ENCODE assay signal across 22 cellular contexts in genomic region chr16:50796829-50797228, GRCh38. TPM values are rescaled to one million over a fixed set of nuclear protein-coding genes. Genes with fewer than 3 reads are reported as not detected.
DNase-seq lines count a peak whose midpoint lies in the region; ATAC-seq, FAIRE-seq and TF ChIP-seq lines count a peak whose summit lies in the region.
"Had no signal": no experiment of that assay in that cellular context is flagged by ENCODE, and none has a peak within 500 bp of the region (broad histone marks: within the 10 kb centered on the region; RNA-seq: fewer than 3 reads in every experiment).

No MANE protein-coding gene starts in this region.

- BruUV-seq in IMR-90 (replicated peaks; lab: Mats Ljungman, UMichigan) = no TSS peak

- H3K27ac ChIP-seq in A549 (no peak overlapping the region), IMR-90 (ENCODE audit: insufficient read depth, low read length) (no peak overlapping the region)
- H3K27ac ChIP-seq: SJCRH30 had no signal

- peaks cover 12% of the 10 kb centered on the region for H3K36me3 ChIP-seq in IMR-90 (ENCODE audit: control insufficient read depth, insufficient read depth, low read length)
- H3K36me3 ChIP-seq: HAP-1, SJCRH30 had no signal

- H4K20me1 ChIP-seq in IMR-90 (ENCODE audit: insufficient read depth, low read length) = no peaks in the 10 kb centered on the region

- H3K27ac Mint-ChIP-seq in activated CD4-positive, alpha-beta T cell treated with anti-CD3 and anti-CD28 coated beads for 36 hours = peak overlapping the region; percentile 23
- peak overlapping the region; percentile 0 to 62 for H3K27ac Mint-ChIP-seq in effector memory CD8-positive, alpha-beta T cell
- H3K27ac Mint-ChIP-seq: B cell, GM23338 had no signal

- H2AFZ ChIP-seq in IMR-90 (replicated peaks; ENCODE audit: low read length, poor library complexity) = no peak overlapping the region
- H2AFZ ChIP-seq: GM23338 had no signal

- in situ Hi-C loops in IMR-90 (cut with MboI; ENCODE audit: low sequenced_read_pairs) = loop anchor here (25.0 kb wide), 1 partner anchor 585 kb away; no protein-coding TSS in a partner anchor

- H3K4me2 ChIP-seq in A549 (no peak overlapping the region), IMR-90 (ENCODE audit: low read depth, low read length) (no peak overlapping the region)
- H3K4me2 ChIP-seq: GM23338 had no signal

- H2AK5ac ChIP-seq in IMR-90 (ENCODE audit: low read depth, low read length) = no peak overlapping the region

- H3K18ac ChIP-seq in IMR-90 (ENCODE audit: low read depth, low read length) = no peak overlapping the region

- TF ChIP-seq RAD21 in A549 (conservative IDR thresholded peaks at IDR 0.05 in 1 of 2, IDR thresholded peaks at IDR 0.05 in 1 of 2) = no peak
- no peak for TF ChIP-seq RAD21 in IMR-90 (IDR thresholded peaks at IDR 0.05; ENCODE audit: low read length)

- DNase-seq in activated CD4-positive, alpha-beta T cell treated with anti-CD3 and anti-CD28 coated beads for 36 hours = no peak
- DNase-seq in activated CD4-positive, alpha-beta T cell treated with anti-CD3 and anti-CD28 coated beads for 4 hours = no peak
- no peak for DNase-seq in A549 (ENCODE audit: low read depth in 1 of 2, low spot score in 1 of 2)
- no peak for DNase-seq in IMR-90
- no peak for DNase-seq in effector memory CD8-positive, alpha-beta T cell
- no peak for DNase-seq in 8988T
- no peak for DNase-seq in NCI-H345 (lab: John Stamatoyannopoulos, UW)
- DNase-seq in GF-D8 (lab: John Stamatoyannopoulos, UW) = no peak
- DNase-seq: Calu3, DMS153, KG1, NCI-H1092, NCI-H2081, NCI-H2171, NCI-H524 treated with DMSO at 0.1 percent for 48 hours, SJCRH30 had no signal

- H3K79me1 ChIP-seq in IMR-90 (ENCODE audit: low read depth in 1 of 2, low read length in 2 of 2) = no peaks in the 10 kb centered on the region

- H3K56ac ChIP-seq in IMR-90 (ENCODE audit: extremely low read depth, insufficient read depth, low read length) = no peak overlapping the region

- no peaks in the 10 kb centered on the region for H3K9me3 Mint-ChIP-seq in activated CD4-positive, alpha-beta T cell treated with anti-CD3 and anti-CD28 coated beads for 36 hours (ENCODE audit: low read depth)
- no peaks in the 10 kb centered on the region for H3K9me3 Mint-ChIP-seq in effector memory CD8-positive, alpha-beta T cell
- H3K9me3 Mint-ChIP-seq: GM23338 had no signal

- CTCF ChIA-PET in activated CD4-positive, alpha-beta T cell treated with anti-CD3 and anti-CD28 coated beads for 36 hours (lab: Charles Lee) = interaction anchor here (0.8 to 2.7 kb wide), 5 partner anchors 9 to 116 kb away, joined by 3 to 31 read pairs (median 4); partner anchors contain the start of gene SNX20
- CTCF ChIA-PET in A549 (lab: Yijun Ruan, JAX) (interaction anchor here (4.3 kb wide), 1 partner anchor 9 kb away, joined by 41 read pairs; no protein-coding TSS in a partner anchor), IMR-90 (lab: Yijun Ruan, JAX) (interaction anchor here (1.3 to 5.0 kb wide), 2 partner anchors 10 kb away, joined by 5 to 29 read pairs; no protein-coding TSS in a partner anchor)

- H3K27me3 ChIP-seq in IMR-90 (ENCODE audit: control insufficient read depth, insufficient read depth, low read length) = no peaks in the 10 kb centered on the region
- H3K27me3 ChIP-seq: SJCRH30 had no signal

- no peak overlapping the region for H2BK20ac ChIP-seq in IMR-90 (ENCODE audit: low read depth, low read length)

- H3K9ac ChIP-seq in IMR-90 (ENCODE audit: low read depth, low read length) = no peak overlapping the region

- H2BK5ac ChIP-seq in IMR-90 (ENCODE audit: low read depth, low read length, poor library complexity, severe bottlenecking) = no peak overlapping the region

- dilution Hi-C loops in IMR-90 (cut with HindIII; ENCODE audit: low sequenced_read_pairs, unreplicated experiment) = no loop called here

- H2BK120ac ChIP-seq in IMR-90 (ENCODE audit: low read depth, low read length) = no peak overlapping the region

- WGBS in A549 (ENCODE audit: missing lambda C conversion rate) = 76% methylated on average over 1 of the region's 1 CpG
- WGBS in IMR-90 (ENCODE audit: extremely low coverage in 2 of 2, insufficient read length in 1 of 2), 2 experiments = no CpG with 5 or more reads among the region's 1 CpG

- no peak overlapping the region for H4K8ac ChIP-seq in IMR-90 (ENCODE audit: low read depth in 2 of 2, low read length in 2 of 2)

- peaks cover 2% of the 10 kb centered on the region; the same call in 1 of the 2 replicates for H3K9me1 ChIP-seq in IMR-90 (ENCODE audit: insufficient read depth, low read length)

- H3K9me3 ChIP-seq in A549 = no peaks in the 10 kb centered on the region
- H3K9me3 ChIP-seq in IMR-90 (ENCODE audit: control insufficient read depth, insufficient read depth, low read length) = no peaks in the 10 kb centered on the region
- H3K9me3 ChIP-seq: HAP-1, SJCRH30 had no signal

- no peak for TF ChIP-seq EP300 in A549 (IDR thresholded peaks at IDR 0.05)

- H4K5ac ChIP-seq in IMR-90 (ENCODE audit: low read depth, low read length) = no peak overlapping the region

- no peak overlapping the region for H2BK15ac ChIP-seq in IMR-90 (ENCODE audit: low read depth, low read length)

- intact Hi-C loops in activated CD4-positive, alpha-beta T cell treated with anti-CD3 and anti-CD28 coated beads for 36 hours (cut with DNase I, micrococcal nuclease) = no loop called here
- intact Hi-C loops in IMR-90 (cut with micrococcal nuclease) = no loop called here

- no peak overlapping the region for H3K23ac ChIP-seq in IMR-90 (ENCODE audit: low read depth, low read length)

- no peak overlapping the region for H2AK9ac ChIP-seq in IMR-90 (replicated peaks; ENCODE audit: low read depth, low read length, poor library complexity)

- H3K4me3 ChIP-seq in A549 (no peak overlapping the region), IMR-90 (ENCODE audit: insufficient read depth, low read depth, low read length) (no peak overlapping the region)
- H3K4me3 ChIP-seq: GM23338, HAP-1, SJCRH30 had no signal

- no peak overlapping the region for H3K14ac ChIP-seq in IMR-90 (replicated peaks; ENCODE audit: low read depth, low read length)

- POLR2A ChIA-PET in activated CD4-positive, alpha-beta T cell treated with anti-CD3 and anti-CD28 coated beads for 36 hours (lab: Charles Lee) = no interaction called here
- POLR2A ChIA-PET in A549 (lab: Yijun Ruan, JAX) = no interaction called here
- POLR2A ChIA-PET in IMR-90 (lab: Charles Lee; ENCODE audit: unreplicated experiment) = no interaction called here

- FAIRE-seq in A549 (lab: Jason Lieb, UNC) = no peak
- FAIRE-seq: A204.1, GM18507, RCC 7860 had no signal

- no peak overlapping the region for H3K4ac ChIP-seq in IMR-90 (ENCODE audit: low read depth, low read length)

- peaks cover 6% of the 10 kb centered on the region for H3K4me1 Mint-ChIP-seq in activated CD4-positive, alpha-beta T cell treated with anti-CD3 and anti-CD28 coated beads for 36 hours
- H3K4me1 Mint-ChIP-seq in effector memory CD8-positive, alpha-beta T cell (ENCODE audit: low read depth in 2 of 2) = peaks cover 0 to 5% of the 10 kb centered on the region in 2 donors
- H3K4me1 Mint-ChIP-seq: B cell had no signal

- peaks cover 34% of the 10 kb centered on the region for H3K36me3 Mint-ChIP-seq in activated CD4-positive, alpha-beta T cell treated with anti-CD3 and anti-CD28 coated beads for 36 hours (ENCODE audit: low read depth)
- peaks cover 66% of the 10 kb centered on the region for H3K36me3 Mint-ChIP-seq in effector memory CD8-positive, alpha-beta T cell (ENCODE audit: insufficient read depth)

- H3K4me1 ChIP-seq in A549 (no peaks in the 10 kb centered on the region), IMR-90 (ENCODE audit: control insufficient read depth, insufficient read depth, low read length) (no peaks in the 10 kb centered on the region)
- H3K4me1 ChIP-seq: HAP-1, SJCRH30 had no signal

- ATAC-seq in activated CD4-positive, alpha-beta T cell treated with anti-CD3 and anti-CD28 coated beads for 36 hours = no peak
- ATAC-seq in A549 (no peak), IMR-90 (ENCODE audit: low read depth) (no peak)
- no peak for ATAC-seq in effector memory CD8-positive, alpha-beta T cell (replicated peaks)
- ATAC-seq: GM23338 had no signal

- TF ChIP-seq CTCF in A549 (IDR thresholded peaks at IDR 0.05) (no peak), IMR-90 (conservative IDR thresholded peaks at IDR 0.05; ENCODE audit: low read depth, low read length) (no peak)

- no peak overlapping the region for H3K4me3 Mint-ChIP-seq in activated CD4-positive, alpha-beta T cell treated with anti-CD3 and anti-CD28 coated beads for 36 hours
- H3K4me3 Mint-ChIP-seq in effector memory CD8-positive, alpha-beta T cell = no peak overlapping the region
- H3K4me3 Mint-ChIP-seq: B cell, GM23338 had no signal

- TF ChIP-seq POLR2A in A549 (IDR thresholded peaks at IDR 0.05; ENCODE audit: low read length) (no peak), IMR-90 (IDR thresholded peaks at IDR 0.05; ENCODE audit: low read depth, low read length) (no peak)

- H4K91ac ChIP-seq in IMR-90 (ENCODE audit: insufficient read depth, low read depth, low read length) = no peak overlapping the region

- H3K27me3 Mint-ChIP-seq in activated CD4-positive, alpha-beta T cell treated with anti-CD3 and anti-CD28 coated beads for 36 hours = no peaks in the 10 kb centered on the region
- no peaks in the 10 kb centered on the region for H3K27me3 Mint-ChIP-seq in effector memory CD8-positive, alpha-beta T cell
- H3K27me3 Mint-ChIP-seq: B cell had no signal

TF ChIP-seq in IMR-90, 13 proteins besides CTCF, POLR2A, EP300 and RAD21:
- TF ChIP-seq MAFK (IDR thresholded peaks at IDR 0.05; ENCODE audit: low read depth, low read length) (peak; percentile 29; the same call in 1 of the 2 replicates), ELK1 (IDR thresholded peaks at IDR 0.05; ENCODE audit: borderline replicate concordance, low read depth, low read length) (no peak)

RNA-seq across cellular contexts. Expression of gene CYLD, which starts 54.9 kb away (rescaled TPM):
- total RNA-seq in activated CD4-positive, alpha-beta T cell treated with anti-CD3 and anti-CD28 coated beads for 36 hours = 10 to 100 TPM; 72.4 to 92.8 TPM
- polyA plus RNA-seq in A549 (2011; rRNA removed) (11.2 and 12.7 TPM in 2 replicates), A549 (2017; fragmentation: RNase III; extraction: RNeasy Plus Mini Kit Qiagen cat#74134 plus additional on column Dnase treatment) (6.5 to 7.2 TPM (median 6.7 TPM) in 3 replicates), IMR-90 (2012; rRNA removed) (12.9 and 16.2 TPM in 2 replicates)
- polyA plus RNA-seq in A549 (2012; cell fraction: cytosol; rRNA removed) = 2.7 and 3.0 TPM in 2 replicates
- 1.7 and 3.9 TPM in 2 replicates for polyA plus RNA-seq in A549 (2012; cell fraction: nucleus; rRNA removed)
- polyA minus RNA-seq in A549 (2011; rRNA and poly(A)+ RNA removed) = 10.3 and 11.6 TPM in 2 replicates
- total RNA-seq in IMR-90 (2012; rRNA removed) = 37.3 and 50.8 TPM in 2 replicates
- 3.3 and 6.1 TPM in 2 replicates for polyA plus RNA-seq in IMR-90 (2012; cell fraction: cytosol; rRNA removed)
- polyA plus RNA-seq in IMR-90 (2012; cell fraction: nucleus; rRNA removed; ENCODE audit: low replicate concordance) = 2.9 and 16.3 TPM in 2 replicates
